In genomic region chr3:180828723-180829408, GRCh38 we compare ENCODE assay signal across 15 cellular contexts.
"Had no signal": no experiment of that assay in that cellular context is flagged by ENCODE, and none has a peak within 500 bp of the region (broad histone marks: within the 10 kb centered on the region; RNA-seq: fewer than 3 reads in every experiment).

No MANE protein-coding gene starts in this region.

- H3K4me3 ChIP-seq: body of pancreas, cardiac muscle cell, left ventricle myocardium inferior, ovary, prostate gland, thoracic aorta had no signal

- H3K4me1 ChIP-seq: body of pancreas, left ventricle myocardium inferior, prostate gland had no signal

- DNase-seq: activated CD4-positive, alpha-beta memory T cell treated with anti-CD3 and anti-CD28 coated beads for 36 hours; activated CD4-positive, alpha-beta T cell treated with anti-CD3 and anti-CD28 coated beads for 48 hours; activated effector memory CD4-positive, alpha-beta T cell treated with Interleukin-2 at 50 U/mL for 16 hours; activated naive CD4-positive, alpha-beta T cell treated with anti-CD3 and anti-CD28 coated beads for 36 hours; activated T-cell treated with anti-CD3 and anti-CD28 coated beads, Interleukin-2, amount 50 U/mL, for 48 hours; body of pancreas; foreskin melanocyte; immature natural killer cell; left ventricle myocardium inferior; ovary; stimulated activated CD4-positive, alpha-beta T cell treated with anti-CD3 and anti-CD28 coated beads, Interleukin-1b, Interleukin-23, amount 100 ng/mL, for 48 hours had no signal

- H3K9me3 ChIP-seq: body of pancreas, left ventricle myocardium inferior, neutrophil, ovary, prostate gland, thoracic aorta had no signal

- H3K27ac ChIP-seq: body of pancreas, cardiac muscle cell, left ventricle myocardium inferior, neutrophil, ovary, prostate gland, thoracic aorta had no signal

- H3K36me3 ChIP-seq: cardiac muscle cell, left ventricle myocardium inferior, neutrophil, ovary, prostate gland, thoracic aorta had no signal

- H3K27me3 ChIP-seq: body of pancreas, cardiac muscle cell, neutrophil, ovary had no signal
